Comparison of ENCODE assay signal across 13 cellular contexts in the genomic region with DNA sequence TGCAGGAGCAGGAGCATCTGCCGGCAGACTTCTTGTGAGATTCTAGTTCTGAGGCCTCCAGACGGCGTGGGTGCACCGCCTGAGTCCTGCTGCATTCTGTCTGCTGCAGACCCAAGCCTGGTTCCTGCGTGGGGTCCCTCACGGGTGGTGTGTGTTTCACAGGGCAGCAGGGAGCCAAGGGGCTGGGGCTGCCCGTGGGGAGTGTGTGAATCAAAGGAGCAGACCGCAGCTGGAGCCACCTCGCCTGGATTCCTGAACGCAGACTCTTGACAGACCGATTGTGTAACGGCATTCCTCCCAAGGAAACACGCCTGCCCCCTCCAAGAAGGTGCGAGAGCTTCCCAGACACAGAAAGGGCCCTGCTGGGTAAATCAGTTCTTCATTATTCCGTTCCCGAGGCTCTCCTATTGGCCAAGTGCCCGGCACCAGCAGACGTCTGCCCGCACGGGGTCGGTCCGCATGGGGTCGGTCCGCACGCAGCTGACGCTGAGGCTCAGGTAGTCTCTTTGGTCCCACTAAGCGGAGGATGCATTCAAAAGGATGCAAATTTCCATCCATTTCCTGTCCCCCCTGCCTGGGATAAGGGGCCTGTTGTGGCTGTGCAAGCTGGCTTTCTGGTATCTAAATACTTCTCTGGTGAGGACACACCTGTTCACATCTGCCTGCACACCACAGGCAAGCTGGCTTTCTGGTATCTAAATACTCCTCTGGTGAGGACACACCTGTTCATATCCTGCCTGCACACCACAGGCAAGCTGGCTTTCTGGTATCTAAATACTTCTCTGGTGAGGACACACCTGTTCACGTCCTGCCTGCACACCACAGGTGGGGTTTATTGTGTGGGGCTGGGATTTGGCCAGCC. TPM values are rescaled to one million over a fixed set of nuclear protein-coding genes. Genes with fewer than 3 reads are reported as not detected.
DNase-seq lines count a peak whose midpoint lies in the region; ATAC-seq and TF ChIP-seq lines count a peak whose summit lies in the region.
"Had no signal": no experiment of that assay in that cellular context is flagged by ENCODE, and none has a peak within 500 bp of the region (broad histone marks: within the 10 kb centered on the region; RNA-seq: fewer than 3 reads in every experiment).

No MANE protein-coding gene starts in this region.

- TF ChIP-seq CTCF in epithelial cell of esophagus (IDR thresholded peaks at IDR 0.05; ENCODE audit: insufficient read depth, low read depth, low read length, missing control alignments), result no peak

- peak; percentile 22 for DNase-seq in AG08395 (ENCODE audit: low spot score)
- peak; percentile 74 for DNase-seq in NCI-H2171 (lab: John Stamatoyannopoulos, UW)
- peak; percentile 61 for DNase-seq in epithelial cell of esophagus (ENCODE audit: low read depth)
- DNase-seq in mesenteric fat pad (ENCODE audit: low spot score), result peak; percentile 51
- DNase-seq in central memory CD4-positive, alpha-beta T cell, result no peak
- no peak for DNase-seq in GOT3 (lab: John Stamatoyannopoulos, UW)
- DNase-seq in NCI-H187 treated with DMSO at 0.1 percent for 48 hours (lab: John Stamatoyannopoulos, UW), result no peak
- DNase-seq: activated CD4-positive, alpha-beta T cell treated with anti-CD3 and anti-CD28 coated beads for 48 hours; cortex of kidney; NCI-H1694 treated with DMSO at 0.1 percent for 48 hours; right cardiac atrium had no signal

- no peak overlapping the region for H3K4me3 ChIP-seq in epithelial cell of esophagus (ENCODE audit: low read length)

- ATAC-seq in GM19397 (IDR thresholded peaks at IDR 0.05; ENCODE audit: unreplicated experiment), result no peak
- ATAC-seq: right cardiac atrium had no signal

RNA-seq across cellular contexts. Expression of a gene that starts 44.1 kb away (rescaled TPM):
- total RNA-seq in mesenteric fat pad, result 31.4 TPM
- total RNA-seq: ureter had no signal

Comparison
In these comparisons a context has a peak if more than half of its experiments do, and no peak if none do; other contexts are left out.
1. DNase-seq: peak in AG08395 (single experiment), NCI-H2171 (single experiment), epithelial cell of esophagus (single experiment) and mesenteric fat pad (single experiment); none in central memory CD4-positive, alpha-beta T cell (single experiment), GOT3 (single experiment) and NCI-H187 treated with DMSO at 0.1 percent for 48 hours (single experiment).